In the genomic region with DNA sequence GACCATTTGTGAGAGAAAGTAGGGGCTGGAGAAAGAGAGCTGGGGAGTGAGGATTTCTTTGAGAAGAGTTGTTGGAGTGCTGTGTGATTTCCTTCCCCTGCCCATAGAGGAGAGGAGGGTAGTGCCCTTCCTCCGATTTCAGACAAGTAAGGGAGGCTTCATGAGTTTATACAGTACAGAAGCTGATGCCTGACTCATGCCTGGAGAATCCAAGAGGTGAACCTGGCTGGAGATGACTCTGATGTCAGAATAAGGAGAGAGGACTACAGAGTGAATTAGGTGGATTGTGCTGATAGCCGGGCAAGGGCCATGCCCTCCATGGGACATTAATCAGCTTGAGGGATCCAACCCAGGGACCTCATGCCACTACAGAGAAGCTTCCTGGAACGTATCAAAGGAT, we compare ENCODE assay signal across 20 cellular contexts.
"Had no signal": no experiment of that assay in that cellular context is flagged by ENCODE, and none has a peak within 500 bp of the region (broad histone marks: within the 10 kb centered on the region; RNA-seq: fewer than 3 reads in every experiment).

No MANE protein-coding gene starts in this region.

- ATAC-seq: activated naive CD8-positive, alpha-beta T cell treated with anti-CD3 and anti-CD28 coated beads, Interleukin-2, amount 50 U/mL, for 24 hours; esophagus mucosa; lower lobe of right lung; natural killer cell; pancreas; stimulated activated effector memory CD8-positive, alpha-beta T cell treated with anti-CD3 and anti-CD28 coated beads, Interleukin-12 subunit alpha, Interleukin-12 subunit beta, amount 100 ng/mL, for 72 hours; upper lobe of right lung had no signal

- H3K27me3 ChIP-seq: pancreas, sigmoid colon, upper lobe of right lung had no signal

- H3K27ac ChIP-seq: lower lobe of right lung, neutrophil, pancreas, sigmoid colon, thoracic aorta, upper lobe of right lung, VCaP had no signal

- DNase-seq: activated CD4-positive, alpha-beta T cell treated with anti-CD3 and anti-CD28 coated beads, Interleukin-2, amount 50 U/mL, for 1 hour; activated CD4-positive, CD25-positive, alpha-beta regulatory T cell treated with anti-CD3 and anti-CD28 coated beads, Interleukin-2, amount 50 U/mL, for 72 hours; activated CD8-positive, alpha-beta memory T cell treated with anti-CD3 and anti-CD28 coated beads, Interleukin-2, amount 50 U/mL, for 4 hours; activated effector memory CD4-positive, alpha-beta T cell treated with Interleukin-2 at 50 U/mL for 16 hours; activated naive CD4-positive, alpha-beta T cell treated with anti-CD3 and anti-CD28 coated beads, Interleukin-2, amount 10 ng/mL, durations not matched to agents 7 days and 5 days; activated naive CD8-positive, alpha-beta T cell treated with anti-CD3 and anti-CD28 coated beads, Interleukin-2, amount 50 U/mL, for 24 hours; activated T-cell treated with anti-CD3 and anti-CD28 coated beads, Interleukin-2, amount 50 U/mL, for 48 hours; aorta; effector CD4-positive, alpha-beta T cell; lower lobe of right lung; natural killer cell; pancreas; sigmoid colon; stimulated activated CD4-positive, alpha-beta T cell treated with anti-CD3 and anti-CD28 coated beads, Interleukin-4, amount 100 ng/mL, for 24 hours; upper lobe of right lung had no signal

- H3K9me3 ChIP-seq: lower lobe of right lung, neutrophil, pancreas, sigmoid colon, thoracic aorta, upper lobe of right lung had no signal

- H3K4me1 ChIP-seq: lower lobe of right lung, pancreas, sigmoid colon, upper lobe of right lung had no signal

- H3K4me3 ChIP-seq: lower lobe of right lung, pancreas, sigmoid colon, thoracic aorta, upper lobe of right lung had no signal

- FAIRE-seq: pancreas had no signal

- H3K36me3 ChIP-seq: lower lobe of right lung, neutrophil, pancreas, sigmoid colon, thoracic aorta, upper lobe of right lung had no signal
